ENCODE assay signal across 10 cellular contexts in genomic region chr2:41932241-41933034, GRCh38.
DNase-seq lines count a peak whose midpoint lies in the region; ATAC-seq and TF ChIP-seq lines count a peak whose summit lies in the region.
"Had no signal": no experiment of that assay in that cellular context is flagged by ENCODE, and none has a peak within 500 bp of the region (broad histone marks: within the 10 kb centered on the region; RNA-seq: fewer than 3 reads in every experiment).

No MANE protein-coding gene starts in this region.

- no peaks in the 10 kb centered on the region for H3K27me3 ChIP-seq in ACC112 (ENCODE audit: insufficient read depth, low read length)
- no peaks in the 10 kb centered on the region for H3K27me3 ChIP-seq in SJCRH30

- H3K9me3 Mint-ChIP-seq in naive thymus-derived CD8-positive, alpha-beta T cell: no peaks in the 10 kb centered on the region

- peak overlapping the region; percentile 72 for H3K27ac ChIP-seq in ACC112 (ENCODE audit: low read depth, low read length)
- peak overlapping the region; percentile 97 for H3K27ac ChIP-seq in SJCRH30

- no peaks in the 10 kb centered on the region for H3K36me3 ChIP-seq in ACC112 (ENCODE audit: insufficient read depth, low read length)
- H3K36me3 ChIP-seq in SJCRH30: no peaks in the 10 kb centered on the region

- POLR2A ChIA-PET in naive thymus-derived CD8-positive, alpha-beta T cell (lab: Charles Lee): no interaction called here

- H3K27ac Mint-ChIP-seq in naive thymus-derived CD8-positive, alpha-beta T cell: no peak overlapping the region

- peak overlapping the region; percentile 36 for H2AFZ ChIP-seq in ACC112 (ENCODE audit: low read length, unreplicated experiment)

- H3K4me1 ChIP-seq in ACC112 (ENCODE audit: control insufficient read depth, insufficient read depth, low read length, unreplicated experiment) (peaks cover 61% of the 10 kb centered on the region), SJCRH30 (peaks cover 79% of the 10 kb centered on the region)

- H3K9me3 ChIP-seq in SJCRH30 (replicated peaks): no peaks in the 10 kb centered on the region

- no peaks in the 10 kb centered on the region for H3K36me3 Mint-ChIP-seq in naive thymus-derived CD8-positive, alpha-beta T cell

- H3K4me3 ChIP-seq in ACC112 (ENCODE audit: low read depth, low read length) (peak overlapping the region; percentile 28), SJCRH30 (peak overlapping the region; percentile 49)

- peaks cover 0 to 10% (median 0%) of the 10 kb centered on the region in 5 donors for H3K27me3 Mint-ChIP-seq in naive thymus-derived CD8-positive, alpha-beta T cell

- no peak for TF ChIP-seq CTCF in omental fat pad (IDR thresholded peaks at IDR 0.05)

- DNase-seq in SJCRH30 (peak; percentile 100), fibroblast of the conjunctiva (ENCODE audit: low read depth) (peak; percentile 94), omental fat pad (ENCODE audit: low spot score) (peak; percentile 68), putamen (ENCODE audit: low spot score) (no peak)
- DNase-seq in naive thymus-derived CD8-positive, alpha-beta T cell: no peak
- DNase-seq: activated CD4-positive, alpha-beta T cell treated with anti-CD3 and anti-CD28 coated beads, Interleukin-2, amount 50 U/mL, for 4 hours; NCI-H1048 had no signal

- no peak overlapping the region for H3K4me3 Mint-ChIP-seq in naive thymus-derived CD8-positive, alpha-beta T cell

- H3K4me1 Mint-ChIP-seq in naive thymus-derived CD8-positive, alpha-beta T cell: no peaks in the 10 kb centered on the region

- ATAC-seq in omental fat pad (ENCODE audit: low FRiP score): peak; percentile 44
- no peak for ATAC-seq in naive thymus-derived CD8-positive, alpha-beta T cell
- no peak for ATAC-seq in GM19452 (IDR thresholded peaks at IDR 0.05; ENCODE audit: unreplicated experiment)
- ATAC-seq in GM21528 (IDR thresholded peaks at IDR 0.05; ENCODE audit: low FRiP score, unreplicated experiment): no peak

- no peaks in the 10 kb centered on the region for H3K79me2 ChIP-seq in ACC112 (ENCODE audit: control insufficient read depth, insufficient read depth, low read length, unreplicated experiment)

Comparison
In these comparisons a context has a peak if more than half of its experiments do, and no peak if none do; other contexts are left out.
1. DNase-seq: peak in SJCRH30 (2 of 2), fibroblast of the conjunctiva (single experiment) and omental fat pad (single experiment); none in naive thymus-derived CD8-positive, alpha-beta T cell (0 of 10) and putamen (single experiment).